In the genomic region with DNA sequence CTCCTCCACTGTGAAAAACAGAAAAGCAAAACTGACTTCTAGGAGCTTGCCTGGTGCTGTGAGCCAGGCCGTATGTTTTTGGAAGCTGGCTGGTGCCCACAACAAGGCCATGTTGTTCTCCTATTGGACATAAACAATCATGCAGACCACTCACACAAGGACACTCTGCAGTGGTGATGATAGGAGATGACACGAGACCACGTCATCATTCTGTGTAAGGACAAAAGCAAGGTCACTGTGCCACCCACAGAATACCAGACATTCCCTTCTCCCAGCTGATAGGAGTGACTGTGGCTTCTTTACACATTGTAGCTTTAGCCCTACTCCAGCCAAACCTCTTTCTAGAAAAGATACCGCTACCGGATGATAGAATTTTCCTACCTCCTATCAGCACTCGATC, we compare ENCODE assay signal across 13 cellular contexts. TPM values are rescaled to one million over a fixed set of nuclear protein-coding genes. Genes with fewer than 3 reads are reported as not detected.
DNase-seq lines count a peak whose midpoint lies in the region; ATAC-seq, FAIRE-seq and TF ChIP-seq lines count a peak whose summit lies in the region.
"Had no signal": no experiment of that assay in that cellular context is flagged by ENCODE, and none has a peak within 500 bp of the region (broad histone marks: within the 10 kb centered on the region; RNA-seq: fewer than 3 reads in every experiment).

No MANE protein-coding gene starts in this region.

- FAIRE-seq in K562 (lab: Jason Lieb, UNC), result peak; percentile 83

- TF ChIP-seq EP300 in K562 (IDR thresholded peaks at IDR 0.05; ENCODE audit: low read length), result no peak

- no peak overlapping the region for H3K4me3 ChIP-seq in K562

- H3K9me3 ChIP-seq in K562 (replicated peaks; ENCODE audit: control insufficient read depth, insufficient read depth, low read depth, low read length), result no peaks in the 10 kb centered on the region

- BruUV-seq in K562 (replicated peaks; lab: Mats Ljungman, UMichigan), result no TSS peak

- ATAC-seq in K562, result no peak
- ATAC-seq in HG02884 (IDR thresholded peaks at IDR 0.05; ENCODE audit: unreplicated experiment), result no peak
- ATAC-seq: activated T-cell treated with anti-CD3 and anti-CD28 coated beads, Interleukin-2, amount 50 U/mL, for 72 hours; foreskin keratinocyte had no signal

- in situ Hi-C loops in K562 (cut with MboI), result no loop called here

- peak overlapping the region; percentile 91 for H2AFZ ChIP-seq in K562 (ENCODE audit: low read depth, low read length)

- intact Hi-C loops in K562 (cut with micrococcal nuclease), result no loop called here

- peak overlapping the region; percentile 63 for H3K4me2 ChIP-seq in K562 (ENCODE audit: insufficient read depth, low read length)

- TF ChIP-seq RAD21 in K562 (CRISPR knock-in tag; conservative IDR thresholded peaks at IDR 0.05 in 1 of 2, IDR thresholded peaks at IDR 0.05 in 1 of 2), result no peak

- WGBS in K562 (ENCODE audit: insufficient coverage, low coverage, missing lambda C conversion rate), result 8% methylated on average over 6 of the region's 6 CpGs

- peaks cover 14 to 18% of the 10 kb centered on the region in 2 experiments for H3K4me1 ChIP-seq in K562 (replicated peaks in 1 of 2; ENCODE audit: control insufficient read depth in 2 of 2, insufficient read depth in 2 of 2, low read length in 2 of 2)

- POLR2A ChIA-PET in K562 (lab: Yijun Ruan, JAX), result interaction anchor here (1.0 kb wide), 1 partner anchor 15 kb away, joined by 4 read pairs; no protein-coding TSS in a partner anchor

- peaks cover 4% of the 10 kb centered on the region; the same call in 1 of the 3 replicates for H3K79me2 ChIP-seq in K562 (ENCODE audit: control insufficient read depth, insufficient read depth, low read length)

- H3K27me3 ChIP-seq in K562 (ENCODE audit: control insufficient read depth in 2 of 2, insufficient read depth in 2 of 2, low read length in 2 of 2), result no peaks in the 10 kb centered on the region
- H3K27me3 ChIP-seq: foreskin keratinocyte had no signal

- H3K36me3 ChIP-seq in K562 (ENCODE audit: control insufficient read depth, insufficient read depth, low read length), result no peaks in the 10 kb centered on the region

- peak overlapping the region; percentile 3 to 29; a peak in 2 of 4 replicates for H3K9ac ChIP-seq in K562 (ENCODE audit: insufficient read depth in 1 of 2, low read depth in 2 of 2, low read length in 2 of 2)

- TF ChIP-seq POLR2A in K562 (conservative IDR thresholded peaks at IDR 0.05), result no peak

- no peaks in the 10 kb centered on the region for H4K20me1 ChIP-seq in K562 (replicated peaks; ENCODE audit: control insufficient read depth, insufficient read depth, low read length)

- no peak for TF ChIP-seq CTCF in K562 (IDR thresholded peaks at IDR 0.05 in 2 of 3, conservative IDR thresholded peaks at IDR 0.05 in 1 of 3; ENCODE audit: insufficient read depth in 2 of 3, low read depth in 1 of 3, low read length in 3 of 3)

- H3K9me1 ChIP-seq in K562 (ENCODE audit: control insufficient read depth, insufficient read depth, low read length), result no peaks in the 10 kb centered on the region

- DNase-seq in AG20443 (ENCODE audit: low spot score) (peak; percentile 43), M059J (ENCODE audit: low read depth) (peak; percentile 51), K562 (ENCODE audit: extremely low read depth in 1 of 4, low spot score in 3 of 4) (peak; percentile 40 to 72 (median 69)), islet precursor cell (peak; percentile 64), kidney tubule cell (ENCODE audit: low spot score) (no peak), superior temporal gyrus (ENCODE audit: extremely low spot score) (no peak), activated T-cell treated with anti-CD3 and anti-CD28 coated beads for 4 hours (no peak)
- DNase-seq: C1 segment of cervical spinal cord, foreskin keratinocyte, NCI-H446 had no signal

- CTCF ChIA-PET in K562 (lab: Yijun Ruan, JAX; ENCODE audit: low intra/inter-chr PET ratio), result no interaction called here

- H3K27ac ChIP-seq in K562 (ENCODE audit: extremely low read depth, low read depth, low read length), result peak overlapping the region; percentile 48
- H3K27ac ChIP-seq: foreskin keratinocyte, VCaP had no signal

TF ChIP-seq in K562, 482 proteins besides CTCF, POLR2A, EP300 and RAD21 (continues in another document):
- no peak for TF ChIP-seq POLR2AphosphoS2 (IDR thresholded peaks at IDR 0.05; ENCODE audit: low read length)
- no peak for TF ChIP-seq NFATC3 (IDR thresholded peaks at IDR 0.05)
- TF ChIP-seq HLTF (IDR thresholded peaks at IDR 0.05), result no peak
- no peak for TF ChIP-seq ZNF184 (CRISPR knock-in tag; IDR thresholded peaks at IDR 0.05)
- TF ChIP-seq ZNF395 (CRISPR knock-in tag; IDR thresholded peaks at IDR 0.05), result no peak
- no peak for TF ChIP-seq TBL1XR1 (IDR thresholded peaks at IDR 0.05; ENCODE audit: low read length in 2 of 2)
- TF ChIP-seq SAFB2 (IDR thresholded peaks at IDR 0.05; ENCODE audit: borderline replicate concordance, low read depth, low read length, severe bottlenecking), result no peak
- no peak for TF ChIP-seq ZNF280A (IDR thresholded peaks at IDR 0.05; ENCODE audit: low read depth, partially characterized antibody)

RNA-seq across cellular contexts. Expression of gene LCMT1, which starts 47.7 kb away (rescaled TPM):
- total RNA-seq in M059J (2014; rRNA removed; shearing (Covaris generic)), result 51.1 and 89.0 TPM in 2 replicates
- total RNA-seq in K562 (2011; cell fraction: chromatin; rRNA removed; ENCODE audit: low replicate concordance), result 33.7 and 47.4 TPM in 2 replicates
- total RNA-seq in K562 (2011; cell fraction: nucleolus; rRNA removed), result 26.7 and 33.5 TPM in 2 replicates
- 36.5 and 39.2 TPM in 2 replicates for total RNA-seq in K562 (2011; cell fraction: nucleoplasm; rRNA removed)
- total RNA-seq in K562 (2014; rRNA removed) (26.2 and 32.3 TPM in 2 replicates), K562 (2014; rRNA removed; fragmentation: Illumina TruSeq; extraction: Trizol) (20.0 and 21.4 TPM in 2 replicates), K562 (2015; rRNA removed; fragmentation: Illumina TruSeq; extraction: Trizol) (20.8 and 21.7 TPM in 2 replicates), K562 (2021) (35.3 and 42.8 TPM in 2 replicates)
- polyA plus RNA-seq in K562 (2011; rRNA removed) (29.6 and 31.2 TPM in 2 replicates), K562 (2014; fragmentation: Illumina TruSeq; extraction: Trizol) (32.5 and 42.0 TPM in 2 replicates), K562 (2014; fragmentation: Nextera tagmentation; extraction: Ambion mirVana) (10 to 100 TPM; 34.2 to 42.8 TPM), K562 (2014; rRNA removed) (22.3 and 22.9 TPM in 2 replicates)
- 15.3 and 25.4 TPM in 2 replicates for polyA plus RNA-seq in K562 (2011; cell fraction: cytosol; rRNA removed)
- 20.8 and 22.0 TPM in 2 replicates for polyA plus RNA-seq in K562 (2011; cell fraction: nucleus; rRNA removed)
- 41.7 and 44.4 TPM in 2 replicates for polyA plus RNA-seq in K562 (2012)
- 49.2 and 53.4 TPM in 2 replicates for polyA minus RNA-seq in K562 (2011; rRNA and poly(A)+ RNA removed)
- polyA minus RNA-seq in K562 (2011; cell fraction: cytosol; rRNA and poly(A)+ RNA removed), result 19.9 and 24.8 TPM in 2 replicates
- polyA minus RNA-seq in K562 (2011; cell fraction: nucleus; rRNA and poly(A)+ RNA removed), result 11.2 and 25.0 TPM in 2 replicates

RNA-seq across cellular contexts. Expression of gene ARHGAP17, which starts 48.7 kb away (rescaled TPM):
- 24.7 and 34.4 TPM in 2 replicates for total RNA-seq in M059J (2014; rRNA removed; shearing (Covaris generic))
- 86.7 and 111 TPM in 2 replicates for total RNA-seq in K562 (2011; cell fraction: chromatin; rRNA removed; ENCODE audit: low replicate concordance)
- 35.9 and 49.1 TPM in 2 replicates for total RNA-seq in K562 (2011; cell fraction: nucleolus; rRNA removed)
- 72.0 and 106 TPM in 2 replicates for total RNA-seq in K562 (2011; cell fraction: nucleoplasm; rRNA removed)
- total RNA-seq in K562 (2014; rRNA removed) (10.9 and 14.4 TPM in 2 replicates), K562 (2014; rRNA removed; fragmentation: Illumina TruSeq; extraction: Trizol) (13.6 and 14.0 TPM in 2 replicates), K562 (2015; rRNA removed; fragmentation: Illumina TruSeq; extraction: Trizol) (10.4 and 14.4 TPM in 2 replicates), K562 (2021) (39.5 and 45.1 TPM in 2 replicates)
- polyA plus RNA-seq in K562 (2011; rRNA removed) (9.9 and 10.6 TPM in 2 replicates), K562 (2014; fragmentation: Illumina TruSeq; extraction: Trizol) (32.7 and 41.5 TPM in 2 replicates), K562 (2014; fragmentation: Nextera tagmentation; extraction: Ambion mirVana) (1 to 10 TPM; 5.8 to 8.0 TPM), K562 (2014; rRNA removed) (18.1 and 22.8 TPM in 2 replicates)
- polyA plus RNA-seq in K562 (2011; cell fraction: cytosol; rRNA removed), result 8.3 and 9.3 TPM in 2 replicates
- polyA plus RNA-seq in K562 (2011; cell fraction: nucleus; rRNA removed), result 27.4 and 27.8 TPM in 2 replicates
- polyA plus RNA-seq in K562 (2012), result 19.4 and 26.5 TPM in 2 replicates
- polyA minus RNA-seq in K562 (2011; rRNA and poly(A)+ RNA removed), result 23.2 and 25.8 TPM in 2 replicates
- 13.8 and 19.8 TPM in 2 replicates for polyA minus RNA-seq in K562 (2011; cell fraction: cytosol; rRNA and poly(A)+ RNA removed)
- polyA minus RNA-seq in K562 (2011; cell fraction: nucleus; rRNA and poly(A)+ RNA removed), result 16.4 and 22.4 TPM in 2 replicates

Comparison
In these comparisons a context has a peak if more than half of its experiments do, and no peak if none do; other contexts are left out.
1. DNase-seq: peak in AG20443 (single experiment), M059J (single experiment), K562 (4 of 4) and islet precursor cell (single experiment); none in kidney tubule cell (single experiment), superior temporal gyrus (single experiment) and activated T-cell treated with anti-CD3 and anti-CD28 coated beads for 4 hours (single experiment).